Comparison of ENCODE assay signal across 26 cellular contexts in genomic region chr17:17902877-17903276, GRCh38.
"Had no signal": no experiment of that assay in that cellular context is flagged by ENCODE, and none has a peak within 500 bp of the region (broad histone marks: within the 10 kb centered on the region; RNA-seq: fewer than 3 reads in every experiment).

No MANE protein-coding gene starts in this region.

- H3K4me3 ChIP-seq: colonic mucosa, left ventricle myocardium inferior, lung, mucosa of descending colon, ovary, prostate gland, stomach, thyroid gland, upper lobe of left lung, vagina had no signal

- H3K27ac ChIP-seq: colonic mucosa, left ventricle myocardium inferior, neutrophil, ovary, prostate gland, stomach, thyroid gland, vagina had no signal

- H3K9me3 ChIP-seq: colonic mucosa, left ventricle myocardium inferior, mucosa of descending colon, neutrophil, ovary, prostate gland, stomach, thyroid gland, upper lobe of left lung, vagina had no signal

- H3K4me1 ChIP-seq: colonic mucosa had no signal

- ATAC-seq: activated naive CD4-positive, alpha-beta T cell treated with anti-CD3 and anti-CD28 coated beads, Interleukin-2, amount 50 U/mL, for 72 hours; activated T-helper 17 cell treated with anti-CD3 and anti-CD28 coated beads, Interleukin-2, amount 50 U/mL, for 72 hours; mucosa of descending colon; stimulated activated naive B cell treated with anti-CD40 and anti-IgM and Interleukin-4, amounts not matched to agents 10 μg/mL and 1 μg/mL and 100 μg/mL, for 72 hours had no signal

- H3K27me3 ChIP-seq: colonic mucosa, neutrophil, ovary, stomach, thyroid gland, upper lobe of left lung, vagina had no signal

- DNase-seq: activated CD4-positive, alpha-beta memory T cell treated with anti-CD3 and anti-CD28 coated beads for 36 hours; activated CD4-positive, alpha-beta T cell treated with anti-CD3 and anti-CD28 coated beads, Interleukin-2, amount 10 ng/mL, durations not matched to agents 24 days and 14 days; activated CD4-positive, CD25-positive, alpha-beta regulatory T cell treated with anti-CD3 and anti-CD28 coated beads, Interleukin-2, amount 50 U/mL, for 72 hours; activated CD8-positive, alpha-beta memory T cell treated with anti-CD3 and anti-CD28 coated beads, Interleukin-2, amount 50 U/mL, for 48 hours; activated T-cell treated with anti-CD3 and anti-CD28 coated beads, Interleukin-2, amount 50 U/mL, for 24 hours; colonic mucosa; effector CD8-positive, alpha-beta T cell; glutamatergic neuron; left ventricle myocardium inferior; mucosa of descending colon; naive B cell; nephron progenitor cell; stimulated activated CD4-positive, alpha-beta T cell treated with anti-CD3 and anti-CD28 coated beads, Interleukin-15, amount 100 ng/mL, for 24 hours; stimulated activated CD4-positive, alpha-beta T cell treated with anti-CD3 and anti-CD28 coated beads, Interleukin-2, amount 100 ng/mL, for 24 hours; stimulated activated naive B cell treated with anti-CD40 and anti-IgM and Interleukin-4, amounts not matched to agents 10 μg/mL and 1 μg/mL and 100 μg/mL, for 72 hours; stomach; T-helper 9 cell; thyroid gland; upper lobe of left lung had no signal

- H3K36me3 ChIP-seq: colonic mucosa, ovary, prostate gland had no signal
